ENCODE assay signal across 24 cellular contexts in the genomic region with DNA sequence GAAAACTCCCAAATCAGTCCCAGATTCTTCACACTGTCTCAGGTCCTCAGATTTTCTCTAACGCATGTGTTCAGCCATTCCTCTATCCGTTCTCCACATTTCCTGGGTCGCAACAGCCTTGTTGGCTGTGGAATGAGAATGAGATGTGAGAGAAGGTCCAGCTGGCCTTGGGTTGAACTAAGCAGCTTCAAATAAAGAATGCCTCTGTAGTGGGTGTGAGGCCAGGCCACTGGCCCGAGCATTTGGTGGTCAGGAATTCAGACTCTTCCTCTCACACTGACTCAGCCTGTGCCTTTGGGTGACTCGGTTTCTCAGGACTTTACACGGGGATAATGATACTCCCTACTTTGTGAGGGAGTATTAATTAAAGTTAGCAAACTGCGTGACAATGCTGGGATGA.
DNase-seq lines count a peak whose midpoint lies in the region; ATAC-seq and TF ChIP-seq lines count a peak whose summit lies in the region.
"Had no signal": no experiment of that assay in that cellular context is flagged by ENCODE, and none has a peak within 500 bp of the region (broad histone marks: within the 10 kb centered on the region; RNA-seq: fewer than 3 reads in every experiment).

No MANE protein-coding gene starts in this region.

- no peaks in the 10 kb centered on the region for H3K27me3 ChIP-seq in adrenal gland
- no peaks in the 10 kb centered on the region for H3K27me3 ChIP-seq in gastroesophageal sphincter
- H3K27me3 ChIP-seq in naive thymus-derived CD4-positive, alpha-beta T cell (ENCODE audit: control insufficient read depth in 2 of 2, insufficient read depth in 2 of 2, low read length in 2 of 2) = no peaks in the 10 kb centered on the region

- H3K4me3 Mint-ChIP-seq in naive thymus-derived CD4-positive, alpha-beta T cell = peak overlapping the region in 5 of 10 donors; percentile 39 to 83 (median 71)
- H3K4me3 Mint-ChIP-seq: activated CD8-positive, alpha-beta T cell treated with anti-CD3 and anti-CD28 coated beads, Interleukin-2, amount 10 ng/mL, durations not matched to agents 7 days and 5 days; activated naive CD8-positive, alpha-beta T cell treated with anti-CD3 and anti-CD28 coated beads for 36 hours; activated T-cell treated with anti-CD3 and anti-CD28 coated beads, Interleukin-2, amount 50 U/mL, for 24 hours; mesothelial cell of epicardium had no signal

- H3K4me1 ChIP-seq in adrenal gland (replicated peaks in 1 of 2) (no peaks in the 10 kb centered on the region), gastroesophageal sphincter (peaks cover 0 to 10% (median 0%) of the 10 kb centered on the region in 3 donors)
- H3K4me1 ChIP-seq in naive thymus-derived CD4-positive, alpha-beta T cell (ENCODE audit: control insufficient read depth in 2 of 2, insufficient read depth in 2 of 2, low read length in 2 of 2) = peaks cover 0 to 87% of the 10 kb centered on the region in 2 donors
- H3K4me1 ChIP-seq: psoas muscle had no signal

- intact Hi-C loops in adrenal gland (cut with DNase I) = no loop called here
- intact Hi-C loops in naive thymus-derived CD4-positive, alpha-beta T cell (cut with micrococcal nuclease) = no loop called here

- H3K4me3 ChIP-seq in adrenal gland (no peak overlapping the region), gastroesophageal sphincter (no peak overlapping the region)
- H3K4me3 ChIP-seq in naive thymus-derived CD4-positive, alpha-beta T cell (ENCODE audit: low read length) = no peak overlapping the region
- H3K4me3 ChIP-seq: cardiac muscle cell, psoas muscle had no signal

- H3K36me3 ChIP-seq in adrenal gland (replicated peaks in 1 of 2) = no peaks in the 10 kb centered on the region
- H3K36me3 ChIP-seq in gastroesophageal sphincter = no peaks in the 10 kb centered on the region
- no peaks in the 10 kb centered on the region for H3K36me3 ChIP-seq in naive thymus-derived CD4-positive, alpha-beta T cell (ENCODE audit: control insufficient read depth in 2 of 3, insufficient read depth in 3 of 3, low read length in 3 of 3)
- H3K36me3 ChIP-seq: cardiac muscle cell had no signal

- CTCF ChIA-PET in naive thymus-derived CD4-positive, alpha-beta T cell (lab: Charles Lee) = interaction anchor here (0.7 to 1.5 kb wide), 2 partner anchors 16 to 263 kb away, joined by 4 to 5 read pairs; no protein-coding TSS in a partner anchor

- peak; percentile 29 for ATAC-seq in gastroesophageal sphincter
- no peak for ATAC-seq in naive thymus-derived CD4-positive, alpha-beta T cell
- no peak for ATAC-seq in HG03342 (IDR thresholded peaks at IDR 0.05; ENCODE audit: unreplicated experiment)
- ATAC-seq: activated CD8-positive, alpha-beta T cell treated with anti-CD3 and anti-CD28 coated beads, Interleukin-2, amount 10 ng/mL, durations not matched to agents 7 days and 5 days had no signal

- peaks cover 0 to 8% (median 0%) of the 10 kb centered on the region in 5 donors for H3K36me3 Mint-ChIP-seq in naive thymus-derived CD4-positive, alpha-beta T cell
- H3K36me3 Mint-ChIP-seq: CD8-positive, alpha-beta T cell; mesothelial cell of epicardium had no signal

- WGBS in adrenal gland, 4 donors = 65 to 72% (median 71%) methylated on average over 7 of the region's 7 CpGs
- WGBS in gastroesophageal sphincter (ENCODE audit: low coverage in 1 of 2), 2 donors = 64 to 65% methylated on average over 2 to 7 of the region's 7 CpGs

- no peaks in the 10 kb centered on the region for H3K9me3 ChIP-seq in adrenal gland (replicated peaks in 1 of 3)
- no peaks in the 10 kb centered on the region for H3K9me3 ChIP-seq in gastroesophageal sphincter
- no peaks in the 10 kb centered on the region for H3K9me3 ChIP-seq in naive thymus-derived CD4-positive, alpha-beta T cell (ENCODE audit: control insufficient read depth in 2 of 3, low read length in 3 of 3)
- H3K9me3 ChIP-seq: psoas muscle had no signal

- no peaks in the 10 kb centered on the region for H3K27me3 Mint-ChIP-seq in naive thymus-derived CD4-positive, alpha-beta T cell
- H3K27me3 Mint-ChIP-seq: activated naive CD8-positive, alpha-beta T cell treated with anti-CD3 and anti-CD28 coated beads for 36 hours; activated T-cell treated with anti-CD3 and anti-CD28 coated beads, Interleukin-2, amount 50 U/mL, for 24 hours had no signal

- peaks cover 37 to 99% (median 90%) of the 10 kb centered on the region in 7 donors for H3K4me1 Mint-ChIP-seq in naive thymus-derived CD4-positive, alpha-beta T cell

- TF ChIP-seq POLR2A in adrenal gland (IDR thresholded peaks at IDR 0.05) (no peak), gastroesophageal sphincter (IDR thresholded peaks at IDR 0.05) (no peak)

- H3K27ac ChIP-seq in adrenal gland (peak overlapping the region in 2 of 5 donors; percentile 31 to 48), gastroesophageal sphincter (peak overlapping the region in 1 of 4 donors; percentile 46)
- no peak overlapping the region for H3K27ac ChIP-seq in naive thymus-derived CD4-positive, alpha-beta T cell (ENCODE audit: low read depth, low read length)
- H3K27ac ChIP-seq: cardiac muscle cell, psoas muscle had no signal

- peaks cover 0 to 8% (median 0%) of the 10 kb centered on the region in 11 donors for H3K9me3 Mint-ChIP-seq in naive thymus-derived CD4-positive, alpha-beta T cell
- H3K9me3 Mint-ChIP-seq: activated T-cell treated with anti-CD3 and anti-CD28 coated beads, Interleukin-2, amount 50 U/mL, for 24 hours; CD8-positive, alpha-beta T cell; mesothelial cell of epicardium had no signal

- no peak for TF ChIP-seq EP300 in gastroesophageal sphincter (IDR thresholded peaks at IDR 0.05)

- DNase-seq in AG20443 (ENCODE audit: low spot score) (peak; percentile 74), adrenal gland (peak in 4 of 7 donors; percentile 13 to 68 (median 27)), inferior parietal cortex (ENCODE audit: extremely low spot score) (no peak), kidney tubule cell (ENCODE audit: low spot score) (no peak), GM19240 (ENCODE audit: insufficient read length, low spot score) (no peak)
- no peak for DNase-seq in naive thymus-derived CD4-positive, alpha-beta T cell
- DNase-seq: ACHN; activated CD8-positive, alpha-beta T cell treated with anti-CD3 and anti-CD28 coated beads, Interleukin-2, amount 10 ng/mL, durations not matched to agents 7 days and 5 days; activated naive CD8-positive, alpha-beta T cell treated with anti-CD3 and anti-CD28 coated beads for 36 hours; activated T-cell treated with anti-CD3 and anti-CD28 coated beads, Interleukin-2, amount 50 U/mL, for 24 hours; CD8-positive, alpha-beta T cell; DMS53; head of caudate nucleus; KG1; MV-4-11; NCI-H187; stimulated activated CD4-positive, alpha-beta T cell treated with anti-CD3 and anti-CD28 coated beads, Interleukin-12 subunit alpha, Interleukin-12 subunit beta, amount 100 ng/mL, for 4 hours; substantia nigra; T1000 had no signal

- peak overlapping the region in 8 of 9 donors; percentile 50 to 98 (median 94) for H3K27ac Mint-ChIP-seq in naive thymus-derived CD4-positive, alpha-beta T cell
- H3K27ac Mint-ChIP-seq: activated CD8-positive, alpha-beta T cell treated with anti-CD3 and anti-CD28 coated beads, Interleukin-2, amount 10 ng/mL, durations not matched to agents 7 days and 5 days; activated naive CD8-positive, alpha-beta T cell treated with anti-CD3 and anti-CD28 coated beads for 36 hours; mesothelial cell of epicardium had no signal

- POLR2A ChIA-PET in naive thymus-derived CD4-positive, alpha-beta T cell (lab: Charles Lee) = interaction anchor here (1.0 to 1.9 kb wide), 3 partner anchors 10 to 107 kb away, joined by 3 to 12 read pairs (median 4); a partner anchor contains a TSS

- TF ChIP-seq CTCF in adrenal gland (IDR thresholded peaks at IDR 0.05) (no peak), gastroesophageal sphincter (IDR thresholded peaks at IDR 0.05) (no peak)

Comparison
In these comparisons a context has a peak if more than half of its experiments do, and no peak if none do; other contexts are left out.
1. DNase-seq: peak in AG20443 (single experiment) and adrenal gland (4 of 7); none in naive thymus-derived CD4-positive, alpha-beta T cell (0 of 9), inferior parietal cortex (single experiment), kidney tubule cell (single experiment) and GM19240 (single experiment).